In the genomic region with DNA sequence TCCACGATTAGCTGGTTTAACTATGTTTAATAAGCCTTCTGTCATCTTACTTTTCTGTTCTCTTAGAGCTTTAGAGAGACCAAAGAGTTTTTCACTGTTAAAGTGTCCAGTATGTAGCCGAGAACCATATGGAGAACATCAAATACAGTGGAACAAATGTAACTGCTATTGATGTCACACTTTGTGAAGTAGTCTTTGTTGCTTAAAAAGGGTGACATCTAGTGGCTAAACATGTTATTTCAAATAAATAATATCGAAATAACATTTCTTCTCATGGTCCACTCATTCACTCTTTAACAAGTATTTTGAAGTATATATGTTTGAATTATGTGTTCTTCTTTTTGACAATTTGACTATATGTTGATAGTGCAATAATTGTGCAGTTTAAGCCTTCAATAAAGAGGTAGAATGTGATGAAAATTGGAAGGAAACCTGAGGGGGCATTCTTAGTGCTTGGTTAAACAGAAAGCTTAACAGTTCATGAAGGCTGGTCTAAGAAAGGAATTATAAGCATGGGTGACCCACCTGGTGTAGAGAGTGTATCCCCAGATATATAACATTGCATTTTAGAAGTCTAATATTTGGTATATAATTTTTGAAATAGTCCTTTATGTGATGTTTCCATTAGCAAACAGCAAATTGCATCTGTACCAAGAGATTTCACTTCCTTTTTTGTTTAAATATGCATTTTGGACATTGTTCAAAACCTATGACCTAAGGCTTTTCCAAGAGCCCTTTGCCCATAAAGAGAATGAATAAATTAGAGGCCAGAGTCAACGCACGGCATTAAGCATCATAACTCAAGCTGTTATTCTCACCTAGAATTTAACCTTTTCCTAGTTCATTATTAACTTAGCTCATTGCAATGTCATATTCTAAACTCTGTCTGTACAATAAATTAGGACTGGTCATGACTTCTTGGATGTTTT, we compare ENCODE assay signal across 8 cellular contexts.
DNase-seq lines count a peak whose midpoint lies in the region; ATAC-seq, FAIRE-seq and TF ChIP-seq lines count a peak whose summit lies in the region.

No MANE protein-coding gene starts in this region.

- H3K27me3 ChIP-seq in Peyer's patch (no peaks in the 10 kb centered on the region), fibroblast of lung (ENCODE audit: control insufficient read depth, insufficient read depth, low read length) (peaks cover 2% of the 10 kb centered on the region), small intestine (ENCODE audit: control insufficient read depth in 2 of 2, insufficient read depth in 2 of 2, low read length in 2 of 2) (no peaks in the 10 kb centered on the region)

- H3K36me3 ChIP-seq in Peyer's patch = no peaks in the 10 kb centered on the region
- no peaks in the 10 kb centered on the region for H3K36me3 ChIP-seq in fibroblast of lung (ENCODE audit: control insufficient read depth, insufficient read depth, low read length)
- no peaks in the 10 kb centered on the region for H3K36me3 ChIP-seq in small intestine (ENCODE audit: control insufficient read depth in 2 of 2, insufficient read depth in 2 of 2, low read length in 2 of 2)

- H3K79me2 ChIP-seq in fibroblast of lung (ENCODE audit: control insufficient read depth, insufficient read depth, low read length) = no peaks in the 10 kb centered on the region

- H4K20me1 ChIP-seq in fibroblast of lung (ENCODE audit: control insufficient read depth, extremely low read depth, insufficient read depth, low read length) = no peaks in the 10 kb centered on the region

- H3K4me3 ChIP-seq in Peyer's patch (no peak overlapping the region), fibroblast of lung (replicated peaks in 1 of 4; ENCODE audit: control extremely low read depth in 1 of 4, insufficient read depth in 1 of 4, low read depth in 3 of 4, low read length in 4 of 4) (no peak overlapping the region), small intestine (ENCODE audit: low read depth in 1 of 2, low read length in 2 of 2) (no peak overlapping the region)

- ATAC-seq in GM19467 (IDR thresholded peaks at IDR 0.05; ENCODE audit: unreplicated experiment) (peak; percentile 70), HG03521 (IDR thresholded peaks at IDR 0.05; ENCODE audit: unreplicated experiment) (peak; percentile 65)

- H3K9ac ChIP-seq in fibroblast of lung (ENCODE audit: insufficient read depth, low read length) = no peak overlapping the region

- peak; percentile 9 to 60 (median 40) for TF ChIP-seq CTCF in Peyer's patch (IDR thresholded peaks at IDR 0.05)
- peak in 1 of 2 donors; percentile 39 for TF ChIP-seq CTCF in fibroblast of lung (conservative IDR thresholded peaks at IDR 0.05 in 1 of 2, IDR thresholded peaks at IDR 0.05 in 1 of 2; ENCODE audit: low read depth in 1 of 2, low read length in 2 of 2)

- H3K4me2 ChIP-seq in fibroblast of lung (ENCODE audit: extremely low read depth, insufficient read depth, low read length) = no peak overlapping the region

- no peaks in the 10 kb centered on the region for H3K9me3 ChIP-seq in Peyer's patch
- H3K9me3 ChIP-seq in fibroblast of lung (ENCODE audit: control insufficient read depth, insufficient read depth, low read depth, low read length) = no peaks in the 10 kb centered on the region
- H3K9me3 ChIP-seq in small intestine (ENCODE audit: control insufficient read depth, low read depth) = no peaks in the 10 kb centered on the region

- no peak overlapping the region for H3K27ac ChIP-seq in Peyer's patch
- H3K27ac ChIP-seq in fibroblast of lung (ENCODE audit: insufficient read depth, low read length) = no peak overlapping the region
- no peak overlapping the region for H3K27ac ChIP-seq in small intestine (ENCODE audit: low read depth in 1 of 2, low read length in 1 of 2)

- FAIRE-seq in small intestine (lab: Jason Lieb, UNC) = peak; percentile 64

- DNase-seq in EL = peak; percentile 18
- no peak for DNase-seq in Peyer's patch
- peak; percentile 50 to 86 for DNase-seq in fibroblast of lung (ENCODE audit: low read depth in 2 of 2)
- DNase-seq in small intestine = peak; percentile 13
- DNase-seq in retina = no peak
- no peak for DNase-seq in NCI-H1930 (lab: John Stamatoyannopoulos, UW)

- H3K4me1 ChIP-seq in Peyer's patch (no peaks in the 10 kb centered on the region), fibroblast of lung (ENCODE audit: control insufficient read depth, extremely low read depth, insufficient read depth, low read length) (no peaks in the 10 kb centered on the region), small intestine (ENCODE audit: control insufficient read depth in 2 of 2, insufficient read depth in 1 of 2, low read depth in 1 of 2, low read length in 1 of 2) (no peaks in the 10 kb centered on the region)

- 23 to 34% (median 31%) methylated on average over 5 of the region's 5 CpGs for WGBS in small intestine, 3 donors

- peak overlapping the region; percentile 23 for H2AFZ ChIP-seq in fibroblast of lung (ENCODE audit: low read length)

- no peak for TF ChIP-seq POLR2A in Peyer's patch (IDR thresholded peaks at IDR 0.05)

Comparison
In these comparisons a context has a peak if more than half of its experiments do, and no peak if none do; other contexts are left out.
1. DNase-seq: peak in EL (single experiment), fibroblast of lung (2 of 2) and small intestine (single experiment); none in Peyer's patch (0 of 3), retina (single experiment) and NCI-H1930 (0 of 2).